ENCODE assay signal across 21 cellular contexts in the genomic region with DNA sequence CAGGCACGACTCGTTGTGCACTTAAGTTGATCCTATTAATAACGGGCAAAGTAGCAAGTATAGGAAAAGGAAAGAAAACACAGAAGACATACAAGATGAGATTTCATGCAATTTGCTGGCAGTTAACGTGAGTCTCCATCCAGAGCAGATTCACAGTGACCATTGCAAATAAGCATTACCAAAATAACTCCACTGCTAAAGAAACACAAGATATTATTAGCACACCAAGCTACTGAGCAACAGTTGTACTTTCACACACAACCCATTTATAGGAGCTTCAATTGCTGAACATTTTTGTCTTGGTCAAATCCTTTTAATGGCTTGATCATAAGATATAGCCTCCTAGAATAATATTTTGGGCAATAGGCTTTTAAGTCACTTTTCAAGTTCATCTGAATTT.
"Had no signal": no experiment of that assay in that cellular context is flagged by ENCODE, and none has a peak within 500 bp of the region (broad histone marks: within the 10 kb centered on the region; RNA-seq: fewer than 3 reads in every experiment).

No MANE protein-coding gene starts in this region.

- H3K27me3 ChIP-seq: cardiac muscle cell, neural progenitor cell, sigmoid colon, thyroid gland had no signal

- ATAC-seq: activated CD4-positive, alpha-beta T cell treated with anti-CD3 and anti-CD28 coated beads for 36 hours; left lobe of liver; naive thymus-derived CD4-positive, alpha-beta T cell; WTC11 had no signal

- H3K27ac ChIP-seq: cardiac muscle cell, epithelial cell of prostate, neural progenitor cell, prostate gland, sigmoid colon, thyroid gland had no signal

- H3K4me3 ChIP-seq: cardiac muscle cell, neural progenitor cell, prostate gland, sigmoid colon, thyroid gland had no signal

- H3K36me3 ChIP-seq: cardiac muscle cell, neural progenitor cell, prostate gland, thyroid gland had no signal

- H3K4me1 ChIP-seq: neural progenitor cell, prostate gland, sigmoid colon, thyroid gland had no signal

- H3K9ac ChIP-seq: neural progenitor cell had no signal

- H3K4me2 ChIP-seq: neural progenitor cell had no signal

- FAIRE-seq: keratinocyte had no signal

- DNase-seq: activated CD4-positive, alpha-beta T cell treated with anti-CD3 and anti-CD28 coated beads for 36 hours; activated CD4-positive, alpha-beta T cell treated with anti-CD3 and anti-CD28 coated beads, Interleukin-2, amount 50 U/mL, for 48 hours; activated naive CD8-positive, alpha-beta T cell treated with anti-CD3 and anti-CD28 coated beads for 36 hours; amniotic stem cell; endodermal cell; foreskin fibroblast; glutamatergic neuron; naive thymus-derived CD4-positive, alpha-beta T cell; sigmoid colon; stimulated activated CD4-positive, alpha-beta T cell treated with anti-CD3 and anti-CD28 coated beads, Interleukin-12 subunit alpha, Interleukin-12 subunit beta, amount 100 ng/mL, for 4 hours; stimulated activated CD4-positive, alpha-beta T cell treated with anti-CD3 and anti-CD28 coated beads, Interleukin-1b, Interleukin-23, amount 100 ng/mL, for 48 hours; stimulated activated CD8-positive, alpha-beta memory T cell treated with anti-CD3 and anti-CD28 coated beads, Interleukin-4, amount 100 ng/mL, for 48 hours; stimulated activated naive CD4-positive, alpha-beta T cell; thyroid gland had no signal

- H2AFZ ChIP-seq: neural progenitor cell had no signal

- H3K9me3 ChIP-seq: prostate gland, sigmoid colon, thyroid gland had no signal
